Comparison of ENCODE assay signal across 8 cellular contexts in genomic region chr15:63752075-63752684, GRCh38.
DNase-seq lines count a peak whose midpoint lies in the region; ATAC-seq and TF ChIP-seq lines count a peak whose summit lies in the region.

No MANE protein-coding gene starts in this region.

- no peak overlapping the region for H3K27ac ChIP-seq in neutrophil

- no peaks in the 10 kb centered on the region for H3K27me3 Mint-ChIP-seq in activated CD4-positive, alpha-beta memory T cell treated with anti-CD3 and anti-CD28 coated beads for 36 hours

- no peaks in the 10 kb centered on the region for H3K9me3 ChIP-seq in neutrophil

- H3K4me3 ChIP-seq in BJ (ENCODE audit: low read depth, low read length) (no peak overlapping the region), fibroblast of the aortic adventitia (ENCODE audit: low read depth, low read length) (no peak overlapping the region), neutrophil (ENCODE audit: low read depth in 1 of 2, low read length in 1 of 2) (no peak overlapping the region)

- no peak overlapping the region for H3K4me3 Mint-ChIP-seq in activated CD4-positive, alpha-beta memory T cell treated with anti-CD3 and anti-CD28 coated beads for 36 hours

- CTCF ChIA-PET in BJ (lab: Yijun Ruan, JAX): interaction anchor here (0.6 to 2.9 kb wide), 41 partner anchors 8 to 402 kb away, joined by 3 to 56 read pairs (median 4); partner anchors contain the start of gene DAPK2
- CTCF ChIA-PET in activated CD4-positive, alpha-beta memory T cell treated with anti-CD3 and anti-CD28 coated beads for 36 hours (lab: Charles Lee): interaction anchor here (0.6 to 4.4 kb wide), 69 partner anchors 9 to 401 kb away, joined by 3 to 161 read pairs (median 4); partner anchors contain the start of genes CIAO2A and DAPK2

- H3K36me3 ChIP-seq in BJ (ENCODE audit: control insufficient read depth, insufficient read depth, low read length): peaks cover 3% of the 10 kb centered on the region
- H3K36me3 ChIP-seq in neutrophil: peaks cover 95% of the 10 kb centered on the region

- ATAC-seq in GM19467 (IDR thresholded peaks at IDR 0.05; ENCODE audit: unreplicated experiment) (no peak), GM21381 (IDR thresholded peaks at IDR 0.05; ENCODE audit: unreplicated experiment) (no peak)

- in situ Hi-C loops in GM13976 (cut with MboI; ENCODE audit: low sequenced_read_pairs, unreplicated experiment): no loop called here

- TF ChIP-seq CTCF in BJ (IDR thresholded peaks at IDR 0.05; ENCODE audit: insufficient read depth, low read depth, low read length) (peak; percentile 70), GM13976 (IDR thresholded peaks at IDR 0.05; ENCODE audit: borderline replicate concordance, control extremely low read depth, extremely low read depth, insufficient read depth, missing control alignments) (peak; percentile 59), fibroblast of the aortic adventitia (IDR thresholded peaks at IDR 0.05; ENCODE audit: insufficient read depth, low read length) (peak; percentile 75), neutrophil (IDR thresholded peaks at IDR 0.05) (peak; percentile 27)

- H3K27me3 ChIP-seq in BJ (ENCODE audit: control insufficient read depth, insufficient read depth, low read length) (no peaks in the 10 kb centered on the region), neutrophil (no peaks in the 10 kb centered on the region)

- no peaks in the 10 kb centered on the region for H3K9me3 Mint-ChIP-seq in activated CD4-positive, alpha-beta memory T cell treated with anti-CD3 and anti-CD28 coated beads for 36 hours

- DNase-seq in BJ (ENCODE audit: low read depth) (no peak), GM13976 (ENCODE audit: low spot score) (peak; percentile 47), NCI-H2196 treated with DMSO at 0.1 percent for 48 hours (lab: John Stamatoyannopoulos, UW; ENCODE audit: unreplicated experiment) (peak; percentile 20), fibroblast of the aortic adventitia (ENCODE audit: low read depth) (peak; percentile 70)
- peak; percentile 14 for DNase-seq in activated CD4-positive, alpha-beta memory T cell treated with anti-CD3 and anti-CD28 coated beads for 36 hours

- H3K4me1 Mint-ChIP-seq in activated CD4-positive, alpha-beta memory T cell treated with anti-CD3 and anti-CD28 coated beads for 36 hours (ENCODE audit: low read depth): peaks cover 2% of the 10 kb centered on the region

- no peaks in the 10 kb centered on the region for H3K4me1 ChIP-seq in neutrophil (ENCODE audit: control insufficient read depth in 1 of 2, insufficient read depth in 1 of 2, low read depth in 1 of 2, low read length in 1 of 2)

- no peak overlapping the region for H3K27ac Mint-ChIP-seq in activated CD4-positive, alpha-beta memory T cell treated with anti-CD3 and anti-CD28 coated beads for 36 hours

- intact Hi-C loops in activated CD4-positive, alpha-beta memory T cell treated with anti-CD3 and anti-CD28 coated beads for 36 hours (cut with micrococcal nuclease): loop anchor here (1.0 to 5.0 kb wide), 5 partner anchors 70 to 315 kb away; partner anchors contain the start of gene DAPK2

- POLR2A ChIA-PET in BJ (lab: Charles Lee): no interaction called here
- POLR2A ChIA-PET in activated CD4-positive, alpha-beta memory T cell treated with anti-CD3 and anti-CD28 coated beads for 36 hours (lab: Charles Lee): interaction anchor here (1.0 kb wide), 1 partner anchor 140 kb away, joined by 4 read pairs; no protein-coding TSS in a partner anchor

- H3K36me3 Mint-ChIP-seq in activated CD4-positive, alpha-beta memory T cell treated with anti-CD3 and anti-CD28 coated beads for 36 hours: peaks cover 13% of the 10 kb centered on the region
